ENCODE assay signal across 23 cellular contexts in genomic region chr4:17094811-17095210, GRCh38.
DNase-seq lines count a peak whose midpoint lies in the region; ATAC-seq, FAIRE-seq and TF ChIP-seq lines count a peak whose summit lies in the region.
"Had no signal": no experiment of that assay in that cellular context is flagged by ENCODE, and none has a peak within 500 bp of the region (broad histone marks: within the 10 kb centered on the region; RNA-seq: fewer than 3 reads in every experiment).

No MANE protein-coding gene starts in this region.

- no peak overlapping the region for H3K4me2 ChIP-seq in H1 (ENCODE audit: insufficient read depth in 1 of 2, low read depth in 2 of 2, low read length in 2 of 2)

- no peak overlapping the region for H3K4ac ChIP-seq in H1 (replicated peaks; ENCODE audit: insufficient read length, low read depth, low read length)

- no peak overlapping the region for H2AK5ac ChIP-seq in H1 (ENCODE audit: low read depth, low read length)

- no peak overlapping the region; the same call in 1 of the 2 replicates for H2BK20ac ChIP-seq in H1 (ENCODE audit: low read length)

- no peak overlapping the region for H3K56ac ChIP-seq in H1 (replicated peaks; ENCODE audit: insufficient read length, low read depth, low read length)

- H4K8ac ChIP-seq in H1 (ENCODE audit: extremely low read depth, insufficient read depth, low read length): no peak overlapping the region

- no peak for FAIRE-seq in H1 (lab: Jason Lieb, UNC)
- FAIRE-seq: keratinocyte, TTC549 had no signal

- TF ChIP-seq EP300 in H1 (IDR thresholded peaks at IDR 0.05; ENCODE audit: borderline replicate concordance in 1 of 2, low read depth in 2 of 2, low read length in 2 of 2): no peak

- H3K23ac ChIP-seq in H1 (ENCODE audit: insufficient read length): no peak overlapping the region

- no peak overlapping the region for H3K14ac ChIP-seq in H1 (ENCODE audit: insufficient read length)

- no peak overlapping the region for H4K91ac ChIP-seq in H1 (replicated peaks; ENCODE audit: insufficient read length, low read length)

- H3K79me2 ChIP-seq in H1 (ENCODE audit: control insufficient read depth in 1 of 2, insufficient read depth in 2 of 2, low read length in 2 of 2): no peaks in the 10 kb centered on the region
- H3K79me2 ChIP-seq: parathyroid adenoma had no signal

- no peak overlapping the region for H3K9ac ChIP-seq in H1 (replicated peaks in 1 of 4; ENCODE audit: extremely low read depth in 1 of 4, low read depth in 3 of 4, low read length in 3 of 4)
- H3K9ac ChIP-seq: parathyroid adenoma had no signal

- H2AFZ ChIP-seq in H1 (ENCODE audit: low read length): 0 out of 2 replicates have a peak overlapping the region, but pooled peaks have one; percentile 22
- H2AFZ ChIP-seq: parathyroid adenoma had no signal

- H3K36me3 ChIP-seq in H1 (ENCODE audit: control insufficient read depth in 2 of 4, insufficient read depth in 4 of 4, low read length in 3 of 4): no peaks in the 10 kb centered on the region
- no peaks in the 10 kb centered on the region for H3K36me3 ChIP-seq in mesodermal cell (ENCODE audit: control insufficient read depth, insufficient read depth, low read length)
- H3K36me3 ChIP-seq in thyroid gland: no peaks in the 10 kb centered on the region
- H3K36me3 ChIP-seq in Peyer's patch: no peaks in the 10 kb centered on the region
- H3K36me3 ChIP-seq: right atrium auricular region, SJSA1 had no signal

- 69% methylated on average over 5 of the region's 5 CpGs; no CpG with 5 or more reads in 1 of the 2 experiments for WGBS in H1 (ENCODE audit: extremely low coverage in 1 of 2, insufficient coverage in 1 of 2, insufficient read length in 1 of 2, insufficient replicate concordance in 2 of 2, low coverage in 1 of 2, low lambda C conversion rate in 2 of 2, missing lambda C conversion rate in 1 of 2), 2 experiments
- WGBS in mesodermal cell (ENCODE audit: insufficient coverage in 2 of 2), 2 experiments: 85 to 86% methylated on average over 2 to 3 of the region's 5 CpGs
- 60 to 70% methylated on average over 5 of the region's 5 CpGs for WGBS in thyroid gland, 2 donors

- no peak for ATAC-seq in HG03378 (IDR thresholded peaks at IDR 0.05; ENCODE audit: unreplicated experiment)
- ATAC-seq: activated CD4-positive, CD25-positive, alpha-beta regulatory T cell treated with anti-CD3 and anti-CD28 coated beads, Interleukin-2, amount 50 U/mL, for 24 hours; activated CD8-positive, alpha-beta T cell treated with anti-CD3 and anti-CD28 coated beads, Interleukin-2, amount 10 ng/mL, durations not matched to agents 7 days and 5 days; naive thymus-derived CD8-positive, alpha-beta T cell; stimulated activated effector memory CD8-positive, alpha-beta T cell treated with anti-CD3 and anti-CD28 coated beads, Interleukin-12 subunit alpha, Interleukin-12 subunit beta, amount 100 ng/mL, for 72 hours had no signal

- H3K9me3 ChIP-seq in H1 (ENCODE audit: insufficient read depth in 2 of 2, low read depth in 1 of 2, low read length in 1 of 2) (no peaks in the 10 kb centered on the region), mesodermal cell (ENCODE audit: control insufficient read depth, low read length) (no peaks in the 10 kb centered on the region), thyroid gland (no peaks in the 10 kb centered on the region), Peyer's patch (no peaks in the 10 kb centered on the region)
- H3K9me3 ChIP-seq: right atrium auricular region had no signal

- H2BK120ac ChIP-seq in H1 (replicated peaks; ENCODE audit: low read depth, low read length): no peak overlapping the region

- no peak overlapping the region for H3K27ac ChIP-seq in H1 (ENCODE audit: low read depth, low read length)
- peak overlapping the region; percentile 57 for H3K27ac ChIP-seq in mesodermal cell (ENCODE audit: low read depth, low read length, severe bottlenecking)
- H3K27ac ChIP-seq in thyroid gland: no peak overlapping the region
- no peak overlapping the region for H3K27ac ChIP-seq in Peyer's patch
- H3K27ac ChIP-seq: parathyroid adenoma, right atrium auricular region, SJSA1 had no signal

- H3K4me3 ChIP-seq in H1 (ENCODE audit: extremely low read depth in 1 of 4, insufficient read depth in 2 of 4, low read depth in 3 of 4, low read length in 4 of 4) (no peak overlapping the region), mesodermal cell (ENCODE audit: extremely low read depth, insufficient read depth, low read length, poor library complexity, severe bottlenecking) (no peak overlapping the region), thyroid gland (replicated peaks in 1 of 3) (no peak overlapping the region), Peyer's patch (no peak overlapping the region)
- H3K4me3 ChIP-seq: right atrium auricular region, SJSA1 had no signal

- peaks cover 0 to 2% (median 0%) of the 10 kb centered on the region in 4 experiments; a peak in 1 of 7 replicates for H3K4me1 ChIP-seq in H1 (replicated peaks in 1 of 4; ENCODE audit: control insufficient read depth in 3 of 4, insufficient read depth in 4 of 4, low read length in 3 of 4)
- peaks cover 14% of the 10 kb centered on the region for H3K4me1 ChIP-seq in mesodermal cell (ENCODE audit: control insufficient read depth, insufficient read depth, low read length, poor library complexity, severe bottlenecking)
- H3K4me1 ChIP-seq in thyroid gland: peaks cover 0 to 6% of the 10 kb centered on the region in 2 donors
- H3K4me1 ChIP-seq in Peyer's patch: no peaks in the 10 kb centered on the region
- H3K4me1 ChIP-seq: parathyroid adenoma had no signal

- TF ChIP-seq CTCF in H1 (IDR thresholded peaks at IDR 0.05; ENCODE audit: control extremely low read depth in 1 of 3, insufficient read depth in 1 of 3, low read depth in 1 of 3, low read length in 3 of 3) (no peak), thyroid gland (IDR thresholded peaks at IDR 0.05) (no peak), Peyer's patch (IDR thresholded peaks at IDR 0.05) (no peak)

- H2BK15ac ChIP-seq in H1 (ENCODE audit: low read length): no peak overlapping the region

- intact Hi-C loops in thyroid gland (cut with DNase I): no loop called here

- peaks cover 3% of the 10 kb centered on the region; the same call in 1 of the 2 replicates for H3K23me2 ChIP-seq in H1 (ENCODE audit: low read depth, low read length)

- TF ChIP-seq POLR2A in H1 (IDR thresholded peaks at IDR 0.05; ENCODE audit: control extremely low read depth in 1 of 2, low read depth in 2 of 2, low read length in 2 of 2) (no peak), thyroid gland (IDR thresholded peaks at IDR 0.05) (no peak), Peyer's patch (IDR thresholded peaks at IDR 0.05) (no peak)

- H3K27me3 ChIP-seq in H1 (replicated peaks in 1 of 4; ENCODE audit: control insufficient read depth in 3 of 4, extremely low read depth in 1 of 4, insufficient read depth in 3 of 4, low read length in 3 of 4) (no peaks in the 10 kb centered on the region), thyroid gland (no peaks in the 10 kb centered on the region), Peyer's patch (no peaks in the 10 kb centered on the region)
- H3K27me3 ChIP-seq: right atrium auricular region, SJSA1 had no signal

- POLR2A ChIA-PET in H1 (lab: Charles Lee; ENCODE audit: partially characterized antibody): interaction anchor here (1.0 kb wide), 1 partner anchor 13 kb away, joined by 3 read pairs; no protein-coding TSS in a partner anchor

- CTCF ChIA-PET in H1 (lab: Charles Lee; ENCODE audit: partially characterized antibody): no interaction called here

- H4K20me1 ChIP-seq in H1 (replicated peaks in 1 of 2; ENCODE audit: control insufficient read depth in 1 of 2, insufficient read depth in 2 of 2, low read length in 2 of 2): no peaks in the 10 kb centered on the region

- no peaks in the 10 kb centered on the region for H3K79me1 ChIP-seq in H1 (ENCODE audit: low read depth, low read length)

- H2BK12ac ChIP-seq in H1 (ENCODE audit: low read depth, low read length): no peak overlapping the region

- H4K5ac ChIP-seq in H1 (ENCODE audit: insufficient read length, low read depth, low read length): no peak overlapping the region

- TF ChIP-seq RAD21 in H1 (IDR thresholded peaks at IDR 0.05 in 1 of 2, conservative IDR thresholded peaks at IDR 0.05 in 1 of 2; ENCODE audit: low read depth in 2 of 2, low read length in 2 of 2): no peak

- H2BK5ac ChIP-seq in H1 (ENCODE audit: low read depth, low read length): no peak overlapping the region

- H3K18ac ChIP-seq in H1 (ENCODE audit: extremely low read depth, low read length): 0 out of 2 replicates have a peak overlapping the region, but pooled peaks have one; percentile 17

- DNase-seq in NCI-H524 treated with DMSO at 0.1 percent for 48 hours (lab: John Stamatoyannopoulos, UW): peak; percentile 57
- DNase-seq in H1 (ENCODE audit: low read depth in 1 of 2, low spot score in 2 of 2): no peak
- no peak for DNase-seq in thyroid gland
- no peak for DNase-seq in Peyer's patch
- DNase-seq in NOMO-1 treated with DMSO at 0.1 percent for 48 hours (lab: John Stamatoyannopoulos, UW; ENCODE audit: unreplicated experiment): no peak
- DNase-seq: activated CD8-positive, alpha-beta T cell treated with anti-CD3 and anti-CD28 coated beads, Interleukin-2, amount 10 ng/mL, durations not matched to agents 7 days and 5 days; CD4-positive, CD25-positive, alpha-beta regulatory T cell; central memory CD4-positive, alpha-beta T cell; naive thymus-derived CD8-positive, alpha-beta T cell; NCI-H1092; NCI-H187 treated with DMSO at 0.1 percent for 48 hours; NCI-H748 treated with DMSO at 0.1 percent for 48 hours; RPMI8226; stimulated activated CD4-positive, alpha-beta T cell treated with anti-CD3 and anti-CD28 coated beads, Interleukin-4, amount 100 ng/mL, for 1 hour had no signal
